28 cellular contexts compared by ENCODE assay signal in genomic region chr2:221361633-221362032, GRCh38.
"Had no signal": no experiment of that assay in that cellular context is flagged by ENCODE, and none has a peak within 500 bp of the region (broad histone marks: within the 10 kb centered on the region; RNA-seq: fewer than 3 reads in every experiment).

No MANE protein-coding gene starts in this region.

- FAIRE-seq: colon, endometrium, endothelial cell of umbilical vein, frontal cortex had no signal

- H3K27me3 ChIP-seq: colonic mucosa, esophagus muscularis mucosa, esophagus squamous epithelium, foreskin keratinocyte, gastrocnemius medialis, gastroesophageal sphincter, heart left ventricle, heart right ventricle, hepatocyte had no signal

- DNase-seq: colonic mucosa; cortex of kidney; dermis blood vessel endothelial cell; effector CD4-positive, alpha-beta T cell; effector CD8-positive, alpha-beta T cell; effector memory CD4-positive, alpha-beta T cell; effector memory CD8-positive, alpha-beta T cell; endodermal cell; erythroblast; esophagus squamous epithelium; foreskin fibroblast; foreskin keratinocyte; foreskin melanocyte; gastrocnemius medialis; glutamatergic neuron; head of caudate nucleus; heart left ventricle; heart right ventricle had no signal

- H3K4me3 ChIP-seq: colonic mucosa, coronary artery, esophagus muscularis mucosa, esophagus squamous epithelium, gastrocnemius medialis, gastroesophageal sphincter, heart left ventricle, heart right ventricle, hepatocyte had no signal

- H3K9me3 ChIP-seq: colonic mucosa, esophagus muscularis mucosa, esophagus squamous epithelium, gastrocnemius medialis, gastroesophageal sphincter, heart left ventricle, heart right ventricle had no signal

- H3K36me3 ChIP-seq: colonic mucosa, esophagus muscularis mucosa, esophagus squamous epithelium, gastrocnemius medialis, gastroesophageal sphincter, heart left ventricle, heart right ventricle had no signal

- ATAC-seq: effector memory CD8-positive, alpha-beta T cell; esophagus mucosa; foreskin keratinocyte; gastrocnemius medialis; gastroesophageal sphincter; heart left ventricle; heart right ventricle had no signal

- H3K27ac ChIP-seq: colonic mucosa, coronary artery, epithelial cell of prostate, esophagus muscularis mucosa, esophagus squamous epithelium, foreskin keratinocyte, gastrocnemius medialis, gastroesophageal sphincter, heart left ventricle, heart right ventricle, hepatocyte had no signal

- H3K4me1 ChIP-seq: colonic mucosa, esophagus muscularis mucosa, esophagus squamous epithelium, foreskin keratinocyte, gastrocnemius medialis, gastroesophageal sphincter, heart left ventricle, heart right ventricle had no signal

- H3K4me2 ChIP-seq: hepatocyte had no signal
